In the genomic region with DNA sequence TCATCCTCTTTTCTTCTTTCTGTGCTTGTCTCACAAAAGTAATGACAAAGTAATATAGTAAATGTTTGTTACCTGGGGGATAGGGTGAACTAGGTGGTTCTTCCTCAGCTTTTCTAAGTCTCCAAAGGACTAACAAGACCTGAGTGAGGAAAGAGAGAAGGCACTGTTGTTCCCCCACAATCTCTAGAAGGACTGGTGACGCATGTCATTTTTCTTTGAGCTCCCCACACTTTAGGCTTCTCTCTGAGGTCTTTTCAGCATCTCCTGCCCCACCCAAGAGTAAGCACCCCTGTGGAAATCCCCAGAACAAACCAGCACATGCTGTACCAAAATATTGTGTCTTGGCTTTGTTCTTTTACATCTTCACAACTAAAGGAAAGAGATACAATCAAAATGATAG, we compare ENCODE assay signal across 11 cellular contexts. TPM values are rescaled to one million over a fixed set of nuclear protein-coding genes. Genes with fewer than 3 reads are reported as not detected.
DNase-seq lines count a peak whose midpoint lies in the region; TF ChIP-seq lines count a peak whose summit lies in the region.
"Had no signal": no experiment of that assay in that cellular context is flagged by ENCODE, and none has a peak within 500 bp of the region (broad histone marks: within the 10 kb centered on the region; RNA-seq: fewer than 3 reads in every experiment).

No MANE protein-coding gene starts in this region.

- WGBS in suprapubic skin: 61% methylated on average over 1 of the region's 1 CpG
- 89 to 95% methylated on average over 1 of the region's 1 CpG for WGBS in thyroid gland, 2 donors

- peak overlapping the region; percentile 96 for H3K27ac Mint-ChIP-seq in activated T-helper 1 cell treated with anti-CD3 and anti-CD28 coated beads, Interleukin-12 subunit alpha, Interleukin-12 subunit beta, Interleukin-2, Interleukin-4 antibody, amounts not matched to agents 30 ng/mL and 10 ng/mL and 1 ng/mL, durations not matched to agents 14 hours and 24 hours and 36 hours

- TF ChIP-seq EP300 in suprapubic skin (IDR thresholded peaks at IDR 0.05): no peak

- intact Hi-C loops in activated T-helper 1 cell treated with anti-CD3 and anti-CD28 coated beads, Interleukin-12 subunit alpha, Interleukin-12 subunit beta, Interleukin-2, Interleukin-4 antibody, amounts not matched to agents 30 ng/mL and 10 ng/mL and 1 ng/mL, durations not matched to agents 14 hours and 24 hours and 36 hours (cut with micrococcal nuclease): loop anchor here (10.0 kb wide), 2 partner anchors 391 to 929 kb away; a partner anchor contains a TSS
- intact Hi-C loops in thyroid gland (cut with DNase I): no loop called here

- peak overlapping the region; percentile 30 for H3K27ac ChIP-seq in suprapubic skin
- no peak overlapping the region for H3K27ac ChIP-seq in thyroid gland
- no peak overlapping the region for H3K27ac ChIP-seq in caudate nucleus (ENCODE audit: low read depth, low read length)
- H3K27ac ChIP-seq: brain microvascular endothelial cell had no signal

- H3K4me3 ChIP-seq in mononuclear cell (ENCODE audit: low read length) (peak overlapping the region; percentile 20), suprapubic skin (no peak overlapping the region), thyroid gland (replicated peaks in 1 of 3) (no peak overlapping the region)

- H3K27me3 Mint-ChIP-seq in activated T-helper 1 cell treated with anti-CD3 and anti-CD28 coated beads, Interleukin-12 subunit alpha, Interleukin-12 subunit beta, Interleukin-2, Interleukin-4 antibody, amounts not matched to agents 30 ng/mL and 10 ng/mL and 1 ng/mL, durations not matched to agents 14 hours and 24 hours and 36 hours (ENCODE audit: insufficient read depth): no peaks in the 10 kb centered on the region

- peak overlapping the region; percentile 90 for H3K4me3 Mint-ChIP-seq in activated T-helper 1 cell treated with anti-CD3 and anti-CD28 coated beads, Interleukin-12 subunit alpha, Interleukin-12 subunit beta, Interleukin-2, Interleukin-4 antibody, amounts not matched to agents 30 ng/mL and 10 ng/mL and 1 ng/mL, durations not matched to agents 14 hours and 24 hours and 36 hours

- DNase-seq in activated CD8-positive, alpha-beta memory T cell treated with anti-CD3 and anti-CD28 coated beads for 4 hours (ENCODE audit: low read depth in 2 of 2): peak; percentile 30 to 70
- no peak for DNase-seq in activated CD8-positive, alpha-beta memory T cell treated with anti-CD3 and anti-CD28 coated beads for 24 hours
- peak; percentile 76 for DNase-seq in activated T-helper 1 cell treated with anti-CD3 and anti-CD28 coated beads, Interleukin-12 subunit alpha, Interleukin-12 subunit beta, Interleukin-2, Interleukin-4 antibody, amounts not matched to agents 30 ng/mL and 10 ng/mL and 1 ng/mL, durations not matched to agents 14 hours and 24 hours and 36 hours (ENCODE audit: low spot score)
- DNase-seq in suprapubic skin (ENCODE audit: low spot score in 2 of 2) (no peak), mesenteric fat pad (ENCODE audit: low spot score) (no peak), thyroid gland (no peak), caudate nucleus (lab: John Stamatoyannopoulos, UW) (no peak)
- DNase-seq: brain microvascular endothelial cell, NCI-H1694 treated with DMSO at 0.1 percent for 48 hours, SIG-M5 had no signal

- TF ChIP-seq POLR2A in suprapubic skin (IDR thresholded peaks at IDR 0.05) (no peak), thyroid gland (IDR thresholded peaks at IDR 0.05) (no peak)

- no peaks in the 10 kb centered on the region for H3K9me3 ChIP-seq in mononuclear cell (ENCODE audit: low read depth, low read length)
- H3K9me3 ChIP-seq in suprapubic skin: no peaks in the 10 kb centered on the region
- no peaks in the 10 kb centered on the region for H3K9me3 ChIP-seq in thyroid gland

- TF ChIP-seq CTCF in suprapubic skin (IDR thresholded peaks at IDR 0.05): no peak
- TF ChIP-seq CTCF in thyroid gland (IDR thresholded peaks at IDR 0.05): no peak

- H3K4me1 Mint-ChIP-seq in activated T-helper 1 cell treated with anti-CD3 and anti-CD28 coated beads, Interleukin-12 subunit alpha, Interleukin-12 subunit beta, Interleukin-2, Interleukin-4 antibody, amounts not matched to agents 30 ng/mL and 10 ng/mL and 1 ng/mL, durations not matched to agents 14 hours and 24 hours and 36 hours (ENCODE audit: low read depth): peaks cover 88% of the 10 kb centered on the region

- peaks cover 12% of the 10 kb centered on the region for H3K36me3 Mint-ChIP-seq in activated T-helper 1 cell treated with anti-CD3 and anti-CD28 coated beads, Interleukin-12 subunit alpha, Interleukin-12 subunit beta, Interleukin-2, Interleukin-4 antibody, amounts not matched to agents 30 ng/mL and 10 ng/mL and 1 ng/mL, durations not matched to agents 14 hours and 24 hours and 36 hours (ENCODE audit: low read depth)

- no peaks in the 10 kb centered on the region for H3K9me3 Mint-ChIP-seq in activated T-helper 1 cell treated with anti-CD3 and anti-CD28 coated beads, Interleukin-12 subunit alpha, Interleukin-12 subunit beta, Interleukin-2, Interleukin-4 antibody, amounts not matched to agents 30 ng/mL and 10 ng/mL and 1 ng/mL, durations not matched to agents 14 hours and 24 hours and 36 hours

- H3K36me3 ChIP-seq in suprapubic skin (no peaks in the 10 kb centered on the region), thyroid gland (no peaks in the 10 kb centered on the region)
- H3K36me3 ChIP-seq: brain microvascular endothelial cell had no signal

- H3K4me1 ChIP-seq in mononuclear cell (ENCODE audit: insufficient read depth, low read length) (peaks cover 35% of the 10 kb centered on the region), suprapubic skin (peaks cover 20% of the 10 kb centered on the region), thyroid gland (no peaks in the 10 kb centered on the region)

- H3K27me3 ChIP-seq in mononuclear cell (ENCODE audit: insufficient read depth, low read length): no peaks in the 10 kb centered on the region
- H3K27me3 ChIP-seq in suprapubic skin: no peaks in the 10 kb centered on the region
- no peaks in the 10 kb centered on the region for H3K27me3 ChIP-seq in thyroid gland
- H3K27me3 ChIP-seq: brain microvascular endothelial cell had no signal

RNA-seq across cellular contexts. Expression of a gene that starts 2.4 kb away (rescaled TPM):
- 47.2 and 50.8 TPM in 2 replicates for total RNA-seq in activated T-helper 1 cell treated with anti-CD3 and anti-CD28 coated beads, Interleukin-12 subunit alpha, Interleukin-12 subunit beta, Interleukin-2, Interleukin-4 antibody, amounts not matched to agents 30 ng/mL and 10 ng/mL and 1 ng/mL, durations not matched to agents 14 hours and 24 hours and 36 hours
- total RNA-seq in mononuclear cell: 360 TPM
- 1 to 10 TPM in 3 of 4 donors, under 1 TPM in 1; 0.73 to 7.1 (median 4.2) TPM for total RNA-seq in suprapubic skin
- total RNA-seq in mesenteric fat pad: 5.2 TPM
- total RNA-seq in thyroid gland: 10 to 100 TPM; 12.7 to 29.0 (median 15.1) TPM

Comparison
In these comparisons a context has a peak if more than half of its experiments do, and no peak if none do; other contexts are left out.
1. DNase-seq: peak in activated CD8-positive, alpha-beta memory T cell treated with anti-CD3 and anti-CD28 coated beads for 4 hours (2 of 2) and activated T-helper 1 cell treated with anti-CD3 and anti-CD28 coated beads, Interleukin-12 subunit alpha, Interleukin-12 subunit beta, Interleukin-2, Interleukin-4 antibody, amounts not matched to agents 30 ng/mL and 10 ng/mL and 1 ng/mL, durations not matched to agents 14 hours and 24 hours and 36 hours (single experiment); none in activated CD8-positive, alpha-beta memory T cell treated with anti-CD3 and anti-CD28 coated beads for 24 hours (single experiment), suprapubic skin (0 of 2), mesenteric fat pad (single experiment), thyroid gland (0 of 2) and caudate nucleus (0 of 61).